13 cellular contexts compared by ENCODE assay signal in genomic region chr2:113202305-113203216, GRCh38. TPM values are rescaled to one million over a fixed set of nuclear protein-coding genes. Genes with fewer than 3 reads are reported as not detected.
DNase-seq lines count a peak whose midpoint lies in the region; ATAC-seq and FAIRE-seq lines count a peak whose summit lies in the region.
"Had no signal": no experiment of that assay in that cellular context is flagged by ENCODE, and none has a peak within 500 bp of the region (broad histone marks: within the 10 kb centered on the region; RNA-seq: fewer than 3 reads in every experiment).

No MANE protein-coding gene starts in this region.

- H3K9me3 Mint-ChIP-seq in activated CD8-positive, alpha-beta T cell treated with anti-CD3 and anti-CD28 coated beads, Interleukin-2, amount 10 ng/mL, durations not matched to agents 7 days and 5 days (ENCODE audit: insufficient read depth), result no peaks in the 10 kb centered on the region

- ATAC-seq in right cardiac atrium, result no peak
- no peak for ATAC-seq in activated CD8-positive, alpha-beta T cell treated with anti-CD3 and anti-CD28 coated beads, Interleukin-2, amount 10 ng/mL, durations not matched to agents 7 days and 5 days
- ATAC-seq in GM21717 (IDR thresholded peaks at IDR 0.05; ENCODE audit: unreplicated experiment), result no peak
- ATAC-seq: Right ventricle myocardium inferior had no signal

- WGBS in right cardiac atrium, result 74% methylated on average over 13 of the region's 13 CpGs

- intact Hi-C loops in cardiac septum (cut with DNase I) (loop anchor here (2.0 to 5.0 kb wide), 2 partner anchors 120 to 185 kb away; no protein-coding TSS in a partner anchor), right cardiac atrium (cut with DNase I) (loop anchor here in 2 of 4 donors (5.0 kb wide), 5 partner anchors 40 to 185 kb away; no protein-coding TSS in a partner anchor)

- no peak overlapping the region for H3K27ac ChIP-seq in right cardiac atrium (ENCODE audit: low read length)
- H3K27ac ChIP-seq: prostate gland, uterus had no signal

- H3K4me1 ChIP-seq in right cardiac atrium (ENCODE audit: control insufficient read depth, insufficient read depth, low read length), result no peaks in the 10 kb centered on the region
- H3K4me1 ChIP-seq: uterus had no signal

- no peaks in the 10 kb centered on the region for H3K9me3 ChIP-seq in right cardiac atrium (ENCODE audit: control insufficient read depth, low read length)
- H3K9me3 ChIP-seq: prostate gland, uterus had no signal

- no peak overlapping the region for H3K4me3 Mint-ChIP-seq in activated CD8-positive, alpha-beta T cell treated with anti-CD3 and anti-CD28 coated beads, Interleukin-2, amount 10 ng/mL, durations not matched to agents 7 days and 5 days

- peaks cover 24% of the 10 kb centered on the region for H3K4me1 Mint-ChIP-seq in activated CD8-positive, alpha-beta T cell treated with anti-CD3 and anti-CD28 coated beads, Interleukin-2, amount 10 ng/mL, durations not matched to agents 7 days and 5 days (ENCODE audit: low read depth)

- peak overlapping the region; percentile 37 for H3K27ac Mint-ChIP-seq in activated CD8-positive, alpha-beta T cell treated with anti-CD3 and anti-CD28 coated beads, Interleukin-2, amount 10 ng/mL, durations not matched to agents 7 days and 5 days

- FAIRE-seq in urothelium cell line (lab: Jason Lieb, UNC) (peak; percentile 79), GM19239 (lab: Jason Lieb, UNC) (no peak)
- FAIRE-seq: islet of Langerhans had no signal

- POLR2A ChIA-PET in activated CD8-positive, alpha-beta T cell treated with anti-CD3 and anti-CD28 coated beads, Interleukin-2, amount 10 ng/mL, durations not matched to agents 7 days and 5 days (lab: Charles Lee), result interaction anchor here (0.6 to 1.3 kb wide), 4 partner anchors 14 to 46 kb away, joined by 3 to 4 read pairs (median 4); no protein-coding TSS in a partner anchor

- H3K27me3 ChIP-seq in right cardiac atrium (ENCODE audit: control insufficient read depth, insufficient read depth), result no peaks in the 10 kb centered on the region
- H3K27me3 ChIP-seq: uterus had no signal

- CTCF ChIA-PET in activated CD8-positive, alpha-beta T cell treated with anti-CD3 and anti-CD28 coated beads, Interleukin-2, amount 10 ng/mL, durations not matched to agents 7 days and 5 days (lab: Charles Lee), result interaction anchor here (0.9 to 20.6 kb wide), 14 partner anchors 11 to 188 kb away, joined by 3 to 325 read pairs (median 8); partner anchors contain the start of gene PSD4

- DNase-seq in cardiac septum (ENCODE audit: low spot score) (peak; percentile 46), right cardiac atrium (no peak), left kidney (ENCODE audit: low read depth, low spot score) (peak; percentile 63), urothelium cell line (ENCODE audit: low spot score) (no peak), KG1 (lab: John Stamatoyannopoulos, UW) (no peak), GM19239 (ENCODE audit: insufficient read length, low spot score) (no peak)
- DNase-seq in activated CD8-positive, alpha-beta T cell treated with anti-CD3 and anti-CD28 coated beads, Interleukin-2, amount 10 ng/mL, durations not matched to agents 7 days and 5 days, result no peak
- DNase-seq: activated CD4-positive, alpha-beta T cell treated with anti-CD3 and anti-CD28 coated beads for 1 hour; uterus had no signal

- H3K27me3 Mint-ChIP-seq in activated CD8-positive, alpha-beta T cell treated with anti-CD3 and anti-CD28 coated beads, Interleukin-2, amount 10 ng/mL, durations not matched to agents 7 days and 5 days (ENCODE audit: low read depth), result no peaks in the 10 kb centered on the region

- peaks cover 60% of the 10 kb centered on the region for H3K36me3 Mint-ChIP-seq in activated CD8-positive, alpha-beta T cell treated with anti-CD3 and anti-CD28 coated beads, Interleukin-2, amount 10 ng/mL, durations not matched to agents 7 days and 5 days (ENCODE audit: low read depth)

- H3K4me3 ChIP-seq in right cardiac atrium (ENCODE audit: low read length), result no peak overlapping the region
- H3K4me3 ChIP-seq: prostate gland, uterus had no signal

RNA-seq across cellular contexts. Expression of gene PSD4, which starts 28.8 kb away (rescaled TPM):
- total RNA-seq in cardiac septum (2.3 TPM), right cardiac atrium (1 to 10 TPM; 2.0 to 4.0 (median 3.3) TPM)
- polyA plus RNA-seq in right cardiac atrium, result 1.0 TPM
- total RNA-seq in activated CD8-positive, alpha-beta T cell treated with anti-CD3 and anti-CD28 coated beads, Interleukin-2, amount 10 ng/mL, durations not matched to agents 7 days and 5 days, result 100 to 1,000 TPM; 394 to 404 TPM

Comparison
In these comparisons a context has a peak if more than half of its experiments do, and no peak if none do; other contexts are left out.
1. DNase-seq: peak in cardiac septum (single experiment) and left kidney (single experiment); none in right cardiac atrium (0 of 3), activated CD8-positive, alpha-beta T cell treated with anti-CD3 and anti-CD28 coated beads, Interleukin-2, amount 10 ng/mL, durations not matched to agents 7 days and 5 days (single experiment), urothelium cell line (single experiment), KG1 (single experiment) and GM19239 (single experiment).
2. RNA of gene PSD4, which starts 28.8 kb away (total RNA-seq): 394 to 404 TPM in activated CD8-positive, alpha-beta T cell treated with anti-CD3 and anti-CD28 coated beads, Interleukin-2, amount 10 ng/mL, durations not matched to agents 7 days and 5 days; 2.0 to 4.0 TPM in right cardiac atrium and 2.3 TPM in cardiac septum (single experiment); every median in the first group is over 10 times any median in the second.